ENCODE assay signal across 8 cellular contexts in genomic region chr17:7687908-7688807, GRCh38.
DNase-seq lines count a peak whose midpoint lies in the region; ATAC-seq and FAIRE-seq lines count a peak whose summit lies in the region.

TSS of gene WRAP53 (plus strand) at chr17:7688477. CDS start at chr17:7688649, 172 bp downstream.

- peak within 1 kb of the TSS; percentile 82 to 100 (median 94) for H3K4me3 ChIP-seq in BLaER1 treated with 17β-estradiol and CSF1 and Interleukin-3, amounts not matched to agents 10 nM and 100 nM

- no peaks in the 10 kb centered on the region for H3K9me3 ChIP-seq in BLaER1 treated with 17β-estradiol and CSF1 and Interleukin-3, amounts not matched to agents 10 nM and 100 nM (replicated peaks in 1 of 11)

- peaks cover 7 to 38% (median 27%) of the 10 kb centered on the region in 11 experiments; a peak in 21 of 22 replicates for H4K20me1 ChIP-seq in BLaER1 treated with 17β-estradiol and CSF1 and Interleukin-3, amounts not matched to agents 10 nM and 100 nM

- peak within 1 kb of the TSS; percentile 96 to 100 (median 99) for H3K9ac ChIP-seq in BLaER1 treated with 17β-estradiol and CSF1 and Interleukin-3, amounts not matched to agents 10 nM and 100 nM

- DNase-seq in GM19239 (ENCODE audit: insufficient read length, low spot score): peak; percentile 89
- peak; percentile 76 for DNase-seq in NCI-H524 treated with DMSO at 0.1 percent for 48 hours (lab: John Stamatoyannopoulos, UW)
- DNase-seq in activated CD4-positive, alpha-beta T cell treated with anti-CD3 and anti-CD28 coated beads for 4 hours: peak; percentile 92 to 96
- DNase-seq in kidney tubule cell (ENCODE audit: low spot score): peak; percentile 99
- DNase-seq in stimulated activated CD4-positive, alpha-beta T cell treated with anti-CD3 and anti-CD28 coated beads, Interleukin-1b, Interleukin-23, amount 100 ng/mL, for 24 hours (ENCODE audit: low read depth in 4 of 4, low spot score in 1 of 4): peak; percentile 88 to 93 (median 92)

- peak; percentile 62 for ATAC-seq in HG03457 (IDR thresholded peaks at IDR 0.05; ENCODE audit: unreplicated experiment)

- FAIRE-seq in GM19239 (lab: Jason Lieb, UNC): peak; percentile 94

- H3K27me3 ChIP-seq in BLaER1 treated with 17β-estradiol and CSF1 and Interleukin-3, amounts not matched to agents 10 nM and 100 nM: no peaks in the 10 kb centered on the region

- peaks cover 5 to 66% (median 44%) of the 10 kb centered on the region in 11 experiments for H3K36me3 ChIP-seq in BLaER1 treated with 17β-estradiol and CSF1 and Interleukin-3, amounts not matched to agents 10 nM and 100 nM

- peak within 1 kb of the TSS; percentile 91 to 99 (median 97) for H3K4me2 ChIP-seq in BLaER1 treated with 17β-estradiol and CSF1 and Interleukin-3, amounts not matched to agents 10 nM and 100 nM

- peaks cover 34 to 48% (median 45%) of the 10 kb centered on the region in 10 experiments for H3K4me1 ChIP-seq in BLaER1 treated with 17β-estradiol and CSF1 and Interleukin-3, amounts not matched to agents 10 nM and 100 nM

- H3K27ac ChIP-seq in BLaER1 treated with 17β-estradiol and CSF1 and Interleukin-3, amounts not matched to agents 10 nM and 100 nM: peak within 1 kb of the TSS; percentile 97 to 100 (median 99)
- peak within 1 kb of the TSS; percentile 100 for H3K27ac ChIP-seq in cingulate gyrus (ENCODE audit: low read depth, low read length)

Comparison
In these comparisons a context has a peak if more than half of its experiments do, and no peak if none do; other contexts are left out.
1. Peak in every context shown above with its lines: DNase-seq, ATAC-seq, H3K4me3 ChIP-seq and H3K27ac ChIP-seq.